Comparison of ENCODE assay signal across 10 cellular contexts in the genomic region with DNA sequence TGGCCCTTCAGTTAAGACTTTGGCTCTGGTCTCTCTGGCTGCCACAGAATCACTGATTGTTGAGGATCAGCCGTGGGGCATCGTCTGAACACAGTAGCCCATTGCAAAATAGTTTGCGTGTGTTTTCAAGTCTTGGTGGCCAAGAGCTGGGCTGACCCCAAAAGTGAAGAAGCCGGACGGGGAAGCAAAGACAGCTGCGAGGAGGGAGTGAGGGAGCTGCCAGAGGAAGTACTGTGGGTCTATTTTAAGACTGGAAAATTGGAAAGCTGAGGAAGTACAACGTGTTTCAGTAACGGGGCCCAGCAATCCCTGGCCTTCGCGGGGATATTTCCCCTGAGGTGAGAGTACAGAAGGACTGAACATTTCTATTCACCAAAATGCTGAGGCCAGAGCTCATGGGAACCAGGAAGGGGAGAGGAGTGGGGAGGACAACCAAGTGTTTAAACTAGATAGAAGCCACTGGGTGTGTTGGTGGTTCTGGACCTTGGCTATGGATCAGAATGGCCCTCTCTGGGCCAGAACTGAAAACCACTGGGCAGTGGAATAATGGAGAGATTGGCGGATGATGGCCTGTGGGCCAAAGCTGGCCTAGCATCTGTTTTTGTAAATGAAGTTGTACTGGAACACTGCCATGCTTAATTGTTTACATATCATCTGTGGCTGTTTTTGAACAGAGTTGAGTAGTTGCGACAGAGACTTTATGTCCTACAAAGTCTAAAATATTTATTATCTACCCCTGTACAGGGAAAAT. TPM values are rescaled to one million over a fixed set of nuclear protein-coding genes. Genes with fewer than 3 reads are reported as not detected.
DNase-seq lines count a peak whose midpoint lies in the region; ATAC-seq, FAIRE-seq and TF ChIP-seq lines count a peak whose summit lies in the region.
"Had no signal": no experiment of that assay in that cellular context is flagged by ENCODE, and none has a peak within 500 bp of the region (broad histone marks: within the 10 kb centered on the region; RNA-seq: fewer than 3 reads in every experiment).

No MANE protein-coding gene starts in this region.

- peaks cover 11% of the 10 kb centered on the region for H3K9me3 Mint-ChIP-seq in chondrocyte (ENCODE audit: low read depth)
- no peaks in the 10 kb centered on the region for H3K9me3 Mint-ChIP-seq in CD8-positive, alpha-beta memory T cell
- H3K9me3 Mint-ChIP-seq: activated CD4-positive, alpha-beta T cell treated with anti-CD3 and anti-CD28 coated beads, Interleukin-2, amount 10 ng/mL, durations not matched to agents 24 days and 14 days had no signal

- no peak for TF ChIP-seq POLR2A in GM12891 (IDR thresholded peaks at IDR 0.05; ENCODE audit: low read depth, low read length)
- no peak for TF ChIP-seq POLR2A in sigmoid colon (IDR thresholded peaks at IDR 0.05)

- H3K27me3 ChIP-seq in layer of hippocampus (ENCODE audit: control insufficient read depth, insufficient read depth, low read length): no peaks in the 10 kb centered on the region
- H3K27me3 ChIP-seq in sigmoid colon: no peaks in the 10 kb centered on the region
- no peaks in the 10 kb centered on the region for H3K27me3 ChIP-seq in CD8-positive, alpha-beta memory T cell (ENCODE audit: insufficient read depth, low read length, poor library complexity, severe bottlenecking)

- TF ChIP-seq EP300 in sigmoid colon (IDR thresholded peaks at IDR 0.05): peak in 1 of 4 donors; percentile 29

- no peaks in the 10 kb centered on the region for H3K27me3 Mint-ChIP-seq in chondrocyte (ENCODE audit: low read depth)
- no peaks in the 10 kb centered on the region for H3K27me3 Mint-ChIP-seq in CD8-positive, alpha-beta memory T cell
- H3K27me3 Mint-ChIP-seq: activated CD4-positive, alpha-beta T cell treated with anti-CD3 and anti-CD28 coated beads, Interleukin-2, amount 10 ng/mL, durations not matched to agents 24 days and 14 days had no signal

- H3K4me3 ChIP-seq in sigmoid colon: no peak overlapping the region
- no peak overlapping the region for H3K4me3 ChIP-seq in CD8-positive, alpha-beta memory T cell (ENCODE audit: low read length)

- peaks cover 13% of the 10 kb centered on the region for H3K4me1 Mint-ChIP-seq in chondrocyte (ENCODE audit: low read depth)
- H3K4me1 Mint-ChIP-seq in CD8-positive, alpha-beta memory T cell: no peaks in the 10 kb centered on the region

- H3K4me1 ChIP-seq in sigmoid colon: peaks cover 0 to 17% (median 11%) of the 10 kb centered on the region in 4 donors
- H3K4me1 ChIP-seq in CD8-positive, alpha-beta memory T cell (ENCODE audit: insufficient read depth, low read length): no peaks in the 10 kb centered on the region

- H3K27ac ChIP-seq in layer of hippocampus (ENCODE audit: low read depth, low read length) (peak overlapping the region; percentile 79), sigmoid colon (peak overlapping the region; percentile 68 to 76 (median 74))
- H3K27ac ChIP-seq in CD8-positive, alpha-beta memory T cell (ENCODE audit: low read depth, low read length): no peak overlapping the region

- ATAC-seq in GM21367 (IDR thresholded peaks at IDR 0.05; ENCODE audit: unreplicated experiment): no peak

- POLR2A ChIA-PET in CD8-positive, alpha-beta memory T cell (lab: Charles Lee): no interaction called here

- CTCF ChIA-PET in CD8-positive, alpha-beta memory T cell (lab: Charles Lee): interaction anchor here (0.5 kb wide), 1 partner anchor 351 kb away, joined by 3 read pairs; no protein-coding TSS in a partner anchor

- H3K27ac Mint-ChIP-seq in chondrocyte (ENCODE audit: unreplicated experiment): peak overlapping the region; percentile 88
- H3K27ac Mint-ChIP-seq in CD8-positive, alpha-beta memory T cell: peak overlapping the region in 1 of 8 donors; percentile 55
- H3K27ac Mint-ChIP-seq: activated CD4-positive, alpha-beta T cell treated with anti-CD3 and anti-CD28 coated beads, Interleukin-2, amount 10 ng/mL, durations not matched to agents 24 days and 14 days had no signal

- 62 to 79% methylated on average over 12 of the region's 12 CpGs for WGBS in sigmoid colon, 2 donors

- no peak for TF ChIP-seq CTCF in chondrocyte (IDR thresholded peaks at IDR 0.05)
- TF ChIP-seq CTCF in sigmoid colon (IDR thresholded peaks at IDR 0.05): no peak

- H3K9me3 ChIP-seq in sigmoid colon: no peaks in the 10 kb centered on the region
- no peaks in the 10 kb centered on the region for H3K9me3 ChIP-seq in CD8-positive, alpha-beta memory T cell (ENCODE audit: low read length)

- peak overlapping the region; percentile 9 for H3K4me3 Mint-ChIP-seq in chondrocyte (ENCODE audit: unreplicated experiment)
- H3K4me3 Mint-ChIP-seq in CD8-positive, alpha-beta memory T cell: no peak overlapping the region
- H3K4me3 Mint-ChIP-seq: activated CD4-positive, alpha-beta T cell treated with anti-CD3 and anti-CD28 coated beads, Interleukin-2, amount 10 ng/mL, durations not matched to agents 24 days and 14 days had no signal

- peaks cover 4% of the 10 kb centered on the region for H3K36me3 Mint-ChIP-seq in chondrocyte (ENCODE audit: low read depth)
- peaks cover 0 to 4% (median 0%) of the 10 kb centered on the region in 3 donors for H3K36me3 Mint-ChIP-seq in CD8-positive, alpha-beta memory T cell

- intact Hi-C loops in sigmoid colon (cut with DNase I): no loop called here

- DNase-seq in GM12891 (ENCODE audit: insufficient read length, low spot score) (no peak), chondrocyte (ENCODE audit: low spot score) (peak; percentile 42), sigmoid colon (peak; percentile 95), HPDE6-E6E7 (ENCODE audit: extremely low spot score) (no peak)
- DNase-seq in activated naive CD4-positive, alpha-beta T cell treated with Interleukin-2 at 50 U/mL for 16 hours: no peak
- DNase-seq in CD8-positive, alpha-beta memory T cell: no peak
- DNase-seq: activated CD4-positive, alpha-beta T cell treated with anti-CD3 and anti-CD28 coated beads, Interleukin-2, amount 10 ng/mL, durations not matched to agents 24 days and 14 days; KG1 had no signal

- H3K36me3 ChIP-seq in sigmoid colon: no peaks in the 10 kb centered on the region
- no peaks in the 10 kb centered on the region for H3K36me3 ChIP-seq in CD8-positive, alpha-beta memory T cell (ENCODE audit: insufficient read depth, low read length)

- peak; percentile 51 for FAIRE-seq in GM12891 (lab: Jason Lieb, UNC)

TF ChIP-seq in GM12891, 5 proteins besides CTCF, POLR2A, EP300 and RAD21:
- TF ChIP-seq TAF1 (IDR thresholded peaks at IDR 0.05; ENCODE audit: low read depth, low read length) (no peak), POU2F2 (IDR thresholded peaks at IDR 0.05; ENCODE audit: low read depth, low read length) (no peak), SPI1 (IDR thresholded peaks at IDR 0.05; ENCODE audit: low read depth, low read length) (no peak), POLR2AphosphoS5 (IDR thresholded peaks at IDR 0.05; ENCODE audit: low read depth, low read length) (no peak), PAX5 (IDR thresholded peaks at IDR 0.05; ENCODE audit: insufficient read depth, low read length, severe bottlenecking) (no peak)

RNA-seq across cellular contexts. Expression of gene LIMD1, which starts 34.1 kb away (rescaled TPM):
- polyA plus RNA-seq in GM12891 (2012; ENCODE audit: low read depth, missing spikeins): 13.0 TPM
- total RNA-seq in chondrocyte: 20.0 to 32.0 TPM (median 29.6 TPM) in 3 replicates
- total RNA-seq in sigmoid colon: 10 to 100 TPM; 12.2 to 19.9 (median 13.2) TPM
- 10 to 100 TPM in 1 of 3 donors, 1 to 10 TPM in 2; 3.0 to 13.2 (median 3.2) TPM for polyA plus RNA-seq in sigmoid colon
- 10 to 100 TPM; 27.0 to 27.2 TPM for total RNA-seq in CD8-positive, alpha-beta memory T cell
- 5.8 TPM for polyA plus RNA-seq in CD8-positive, alpha-beta memory T cell

Comparison
In these comparisons a context has a peak if more than half of its experiments do, and no peak if none do; other contexts are left out.
1. DNase-seq: peak in chondrocyte (single experiment) and sigmoid colon (single experiment); none in GM12891 (single experiment), activated naive CD4-positive, alpha-beta T cell treated with Interleukin-2 at 50 U/mL for 16 hours (single experiment), HPDE6-E6E7 (single experiment) and CD8-positive, alpha-beta memory T cell (0 of 5).